ENCODE assay signal across 2 cellular contexts in the genomic region with DNA sequence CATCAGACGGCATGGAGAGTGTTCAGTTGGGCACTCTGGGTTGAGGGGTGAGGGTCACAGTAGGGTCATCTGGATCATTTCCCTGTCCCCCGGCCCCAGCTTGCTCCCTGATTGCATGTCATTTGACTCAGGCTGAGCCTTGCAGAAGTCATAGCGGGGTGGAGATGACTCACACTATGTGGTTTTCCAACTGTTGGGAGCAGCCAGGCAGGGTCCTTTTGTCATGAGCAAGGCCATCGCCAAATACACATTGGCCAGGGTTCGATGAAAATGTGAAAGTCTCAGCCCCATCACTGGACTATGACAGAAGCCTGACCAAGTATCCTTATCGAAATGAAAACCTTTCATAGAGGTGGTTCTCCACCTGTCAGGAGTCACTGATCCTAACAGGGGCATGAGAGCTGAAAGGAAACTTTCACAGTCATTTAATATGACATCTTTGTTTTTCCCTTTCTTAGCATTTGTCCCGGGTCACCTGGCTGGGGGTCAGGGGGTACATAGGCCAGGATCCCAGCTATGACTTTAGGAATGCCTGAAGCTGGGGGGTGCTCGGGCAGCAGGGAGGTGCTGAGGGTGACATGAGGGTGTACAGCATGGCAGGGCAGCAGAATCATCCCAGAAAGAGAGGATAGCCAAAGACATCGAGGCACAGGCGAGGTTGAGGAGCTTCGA.
TF ChIP-seq lines count a peak whose summit lies in the region.

No MANE protein-coding gene starts in this region.

TF ChIP-seq in SK-N-SH, 30 proteins besides CTCF, POLR2A, EP300 and RAD21 (continued from another document):
- no peak for TF ChIP-seq REST (IDR thresholded peaks at IDR 0.05; ENCODE audit: low read depth, low read length)
- no peak for TF ChIP-seq FOXM1 (IDR thresholded peaks at IDR 0.05; ENCODE audit: low read depth)
- TF ChIP-seq SIN3A (IDR thresholded peaks at IDR 0.05; ENCODE audit: borderline replicate concordance, low read depth, low read length): no peak
- no peak for TF ChIP-seq TEAD4 (IDR thresholded peaks at IDR 0.05; ENCODE audit: borderline replicate concordance, insufficient read depth)
- TF ChIP-seq, protein P1, sequence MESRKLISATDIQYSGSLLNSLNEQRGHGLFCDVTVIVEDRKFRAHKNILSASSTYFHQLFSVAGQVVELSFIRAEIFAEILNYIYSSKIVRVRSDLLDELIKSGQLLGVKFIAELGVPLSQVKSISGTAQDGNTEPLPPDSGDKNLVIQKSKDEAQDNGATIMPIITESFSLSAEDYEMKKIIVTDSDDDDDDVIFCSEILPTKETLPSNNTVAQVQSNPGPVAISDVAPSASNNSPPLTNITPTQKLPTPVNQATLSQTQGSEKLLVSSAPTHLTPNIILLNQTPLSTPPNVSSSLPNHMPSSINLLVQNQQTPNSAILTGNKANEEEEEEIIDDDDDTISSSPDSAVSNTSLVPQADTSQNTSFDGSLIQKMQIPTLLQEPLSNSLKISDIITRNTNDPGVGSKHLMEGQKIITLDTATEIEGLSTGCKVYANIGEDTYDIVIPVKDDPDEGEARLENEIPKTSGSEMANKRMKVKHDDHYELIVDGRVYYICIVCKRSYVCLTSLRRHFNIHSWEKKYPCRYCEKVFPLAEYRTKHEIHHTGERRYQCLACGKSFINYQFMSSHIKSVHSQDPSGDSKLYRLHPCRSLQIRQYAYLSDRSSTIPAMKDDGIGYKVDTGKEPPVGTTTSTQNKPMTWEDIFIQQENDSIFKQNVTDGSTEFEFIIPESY (IDR thresholded peaks at IDR 0.05; ENCODE audit: borderline replicate concordance, low read depth): no peak
- TF ChIP-seq, protein P2, sequence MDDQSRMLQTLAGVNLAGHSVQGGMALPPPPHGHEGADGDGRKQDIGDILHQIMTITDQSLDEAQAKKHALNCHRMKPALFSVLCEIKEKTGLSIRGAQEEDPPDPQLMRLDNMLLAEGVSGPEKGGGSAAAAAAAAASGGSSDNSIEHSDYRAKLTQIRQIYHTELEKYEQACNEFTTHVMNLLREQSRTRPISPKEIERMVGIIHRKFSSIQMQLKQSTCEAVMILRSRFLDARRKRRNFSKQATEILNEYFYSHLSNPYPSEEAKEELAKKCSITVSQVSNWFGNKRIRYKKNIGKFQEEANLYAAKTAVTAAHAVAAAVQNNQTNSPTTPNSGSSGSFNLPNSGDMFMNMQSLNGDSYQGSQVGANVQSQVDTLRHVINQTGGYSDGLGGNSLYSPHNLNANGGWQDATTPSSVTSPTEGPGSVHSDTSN (IDR thresholded peaks at IDR 0.05): peak; percentile 39; the same call in 1 of the 2 replicates
- peak; percentile 89 for TF ChIP-seq RXRA (IDR thresholded peaks at IDR 0.05; ENCODE audit: borderline replicate concordance, low read depth)
- no peak for TF ChIP-seq POLR2AphosphoS5 (IDR thresholded peaks at IDR 0.05; ENCODE audit: low read depth, low read length)
- TF ChIP-seq GATA2 (CRISPR knock-in tag; IDR thresholded peaks at IDR 0.05): no peak
- TF ChIP-seq, protein P3, sequence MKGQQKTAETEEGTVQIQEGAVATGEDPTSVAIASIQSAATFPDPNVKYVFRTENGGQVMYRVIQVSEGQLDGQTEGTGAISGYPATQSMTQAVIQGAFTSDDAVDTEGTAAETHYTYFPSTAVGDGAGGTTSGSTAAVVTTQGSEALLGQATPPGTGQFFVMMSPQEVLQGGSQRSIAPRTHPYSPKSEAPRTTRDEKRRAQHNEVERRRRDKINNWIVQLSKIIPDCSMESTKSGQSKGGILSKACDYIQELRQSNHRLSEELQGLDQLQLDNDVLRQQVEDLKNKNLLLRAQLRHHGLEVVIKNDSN (IDR thresholded peaks at IDR 0.05; ENCODE audit: borderline replicate concordance, low read depth): no peak
- TF ChIP-seq EZH2phosphoT487 (IDR thresholded peaks at IDR 0.05; ENCODE audit: borderline replicate concordance, low read depth): no peak
- no peak for TF ChIP-seq ELF1 (IDR thresholded peaks at IDR 0.05)
- TF ChIP-seq USF2 (IDR thresholded peaks at IDR 0.05; ENCODE audit: borderline replicate concordance, low read depth, low read length): no peak
- TF ChIP-seq TCF12 (IDR thresholded peaks at IDR 0.05): peak; percentile 58
- no peak for TF ChIP-seq RCOR1 (IDR thresholded peaks at IDR 0.05; ENCODE audit: low read length)
- TF ChIP-seq GABPA (IDR thresholded peaks at IDR 0.05; ENCODE audit: low read depth): no peak
- TF ChIP-seq SMC3 (IDR thresholded peaks at IDR 0.05; ENCODE audit: low read depth, low read length): no peak
- TF ChIP-seq JUND (IDR thresholded peaks at IDR 0.05): peak; percentile 61
- TF ChIP-seq FOXJ3 (CRISPR knock-in tag; IDR thresholded peaks at IDR 0.05): no peak
- no peak for TF ChIP-seq CHD2 (IDR thresholded peaks at IDR 0.05; ENCODE audit: low read length, partially characterized antibody)
- TF ChIP-seq FOSL2 (IDR thresholded peaks at IDR 0.05; ENCODE audit: borderline replicate concordance, low read depth): peak; percentile 72
- TF ChIP-seq NFIC (IDR thresholded peaks at IDR 0.05; ENCODE audit: borderline replicate concordance): peak; percentile 48; the same call in 1 of the 2 replicates

TF ChIP-seq in GM23338, 12 proteins besides CTCF, POLR2A, EP300 and RAD21 (continued from another document):
- TF ChIP-seq ZNF462 (CRISPR knock-in tag; IDR thresholded peaks at IDR 0.05): no peak
- TF ChIP-seq CREB1 (CRISPR knock-in tag; IDR thresholded peaks at IDR 0.05; ENCODE audit: low read depth): no peak
- no peak for TF ChIP-seq REST (IDR thresholded peaks at IDR 0.05; ENCODE audit: unreplicated experiment)
- TF ChIP-seq NANOG (IDR thresholded peaks at IDR 0.05; ENCODE audit: borderline replicate concordance): no peak
- no peak for TF ChIP-seq EZH2 (IDR thresholded peaks at IDR 0.05; ENCODE audit: low read depth, unreplicated experiment)
- no peak for TF ChIP-seq EZH2phosphoT487 (IDR thresholded peaks at IDR 0.05; ENCODE audit: unreplicated experiment)
TF ChIP-seq in GM23338: peak in this region for 0.
